Comparison of ENCODE assay signal across 1 cellular context in genomic region chr7:100247152-100247757, GRCh38.
TF ChIP-seq lines count a peak whose summit lies in the region.

No MANE protein-coding gene starts in this region.

TF ChIP-seq in K562, 482 proteins besides CTCF, POLR2A, EP300 and RAD21 (continued from another document):
- TF ChIP-seq, protein P1, sequence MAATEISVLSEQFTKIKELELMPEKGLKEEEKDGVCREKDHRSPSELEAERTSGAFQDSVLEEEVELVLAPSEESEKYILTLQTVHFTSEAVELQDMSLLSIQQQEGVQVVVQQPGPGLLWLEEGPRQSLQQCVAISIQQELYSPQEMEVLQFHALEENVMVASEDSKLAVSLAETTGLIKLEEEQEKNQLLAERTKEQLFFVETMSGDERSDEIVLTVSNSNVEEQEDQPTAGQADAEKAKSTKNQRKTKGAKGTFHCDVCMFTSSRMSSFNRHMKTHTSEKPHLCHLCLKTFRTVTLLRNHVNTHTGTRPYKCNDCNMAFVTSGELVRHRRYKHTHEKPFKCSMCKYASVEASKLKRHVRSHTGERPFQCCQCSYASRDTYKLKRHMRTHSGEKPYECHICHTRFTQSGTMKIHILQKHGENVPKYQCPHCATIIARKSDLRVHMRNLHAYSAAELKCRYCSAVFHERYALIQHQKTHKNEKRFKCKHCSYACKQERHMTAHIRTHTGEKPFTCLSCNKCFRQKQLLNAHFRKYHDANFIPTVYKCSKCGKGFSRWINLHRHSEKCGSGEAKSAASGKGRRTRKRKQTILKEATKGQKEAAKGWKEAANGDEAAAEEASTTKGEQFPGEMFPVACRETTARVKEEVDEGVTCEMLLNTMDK (IDR thresholded peaks at IDR 0.05; ENCODE audit: borderline replicate concordance, insufficient read depth, low read depth, low read length, poor library complexity, severe bottlenecking) = no peak
- TF ChIP-seq DPF2 (IDR thresholded peaks at IDR 0.05) (peak; percentile 47; the same call in 1 of the 2 replicates), RBBP5 (IDR thresholded peaks at IDR 0.05; ENCODE audit: borderline replicate concordance, insufficient read depth, low read length, poor library complexity, severe bottlenecking) (no peak), ZNF639 (CRISPR knock-in tag; conservative IDR thresholded peaks at IDR 0.05 in 1 of 2, IDR thresholded peaks at IDR 0.05 in 1 of 2) (no peak), PHF21A (IDR thresholded peaks at IDR 0.05; ENCODE audit: borderline replicate concordance, low read depth) (no peak), TRIM28 (IDR thresholded peaks at IDR 0.05) (no peak), MAZ (CRISPR knock-in tag; conservative IDR thresholded peaks at IDR 0.05 in 1 of 2, IDR thresholded peaks at IDR 0.05 in 1 of 2) (no peak), ZNF184 (CRISPR knock-in tag; IDR thresholded peaks at IDR 0.05) (no peak), PRPF4 (IDR thresholded peaks at IDR 0.05; ENCODE audit: insufficient read depth, low read depth, low read length, poor library complexity, severe bottlenecking) (no peak), MYNN (IDR thresholded peaks at IDR 0.05) (no peak), MYNN (CRISPR knock-in tag; IDR thresholded peaks at IDR 0.05) (no peak), ZNF785 (CRISPR knock-in tag; IDR thresholded peaks at IDR 0.05) (no peak), ARNT (IDR thresholded peaks at IDR 0.05) (no peak), POLR2H (tag; IDR thresholded peaks at IDR 0.05; ENCODE audit: low read depth) (no peak), C11orf30 (IDR thresholded peaks at IDR 0.05; ENCODE audit: low read depth) (peak; percentile 85), ZNF518B (CRISPR knock-in tag; IDR thresholded peaks at IDR 0.05) (no peak), ZNF316 (IDR thresholded peaks at IDR 0.05) (peak; percentile 77), ZNF174 (CRISPR knock-in tag; IDR thresholded peaks at IDR 0.05) (no peak), ZNF175 (CRISPR knock-in tag; IDR thresholded peaks at IDR 0.05; ENCODE audit: low read depth) (no peak), REST (CRISPR knock-in tag; IDR thresholded peaks at IDR 0.05; ENCODE audit: low read depth) (no peak), SMAD3 (CRISPR knock-in tag; conservative IDR thresholded peaks at IDR 0.05) (no peak), ZNF354B (CRISPR knock-in tag; IDR thresholded peaks at IDR 0.05) (no peak), ZNF830 (CRISPR knock-in tag; IDR thresholded peaks at IDR 0.05) (no peak), SIRT6 (IDR thresholded peaks at IDR 0.05; ENCODE audit: low read depth, low read length) (no peak), RBFOX2 (IDR thresholded peaks at IDR 0.05; ENCODE audit: low read depth, low read length) (no peak), ZNF134 (CRISPR knock-in tag; conservative IDR thresholded peaks at IDR 0.05) (no peak), HDAC2 (IDR thresholded peaks at IDR 0.05) (peak; percentile 71; the same call in 1 of the 2 replicates), CTBP1 (IDR thresholded peaks at IDR 0.05; ENCODE audit: borderline replicate concordance) (peak; percentile 93), JUN (IDR thresholded peaks at IDR 0.05; ENCODE audit: borderline replicate concordance, low read depth, low read length) (0 out of 2 replicates have a peak, but pooled peaks have one; percentile 20), JUN (CRISPR knock-in tag; IDR thresholded peaks at IDR 0.05; ENCODE audit: borderline replicate concordance) (no peak), DIDO1 (tag; IDR thresholded peaks at IDR 0.05; ENCODE audit: low read depth) (no peak), ZNF584 (CRISPR knock-in tag; IDR thresholded peaks at IDR 0.05; ENCODE audit: low read depth) (no peak), NFE2 (IDR thresholded peaks at IDR 0.05; ENCODE audit: low read depth) (peak; percentile 88), L3MBTL2 (IDR thresholded peaks at IDR 0.05) (no peak), LARP7 (IDR thresholded peaks at IDR 0.05) (no peak), TAF15 (IDR thresholded peaks at IDR 0.05; ENCODE audit: low read depth, low read length) (no peak), HDAC8 (tag; IDR thresholded peaks at IDR 0.05) (no peak)
- TF ChIP-seq, protein P2, sequence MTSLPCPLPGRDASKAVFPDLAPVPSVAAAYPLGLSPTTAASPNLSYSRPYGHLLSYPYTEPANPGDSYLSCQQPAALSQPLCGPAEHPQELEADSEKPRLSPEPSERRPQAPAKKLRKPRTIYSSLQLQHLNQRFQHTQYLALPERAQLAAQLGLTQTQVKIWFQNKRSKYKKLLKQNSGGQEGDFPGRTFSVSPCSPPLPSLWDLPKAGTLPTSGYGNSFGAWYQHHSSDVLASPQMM (CRISPR knock-in tag; IDR thresholded peaks at IDR 0.05) = no peak
- TF ChIP-seq, protein P3, sequence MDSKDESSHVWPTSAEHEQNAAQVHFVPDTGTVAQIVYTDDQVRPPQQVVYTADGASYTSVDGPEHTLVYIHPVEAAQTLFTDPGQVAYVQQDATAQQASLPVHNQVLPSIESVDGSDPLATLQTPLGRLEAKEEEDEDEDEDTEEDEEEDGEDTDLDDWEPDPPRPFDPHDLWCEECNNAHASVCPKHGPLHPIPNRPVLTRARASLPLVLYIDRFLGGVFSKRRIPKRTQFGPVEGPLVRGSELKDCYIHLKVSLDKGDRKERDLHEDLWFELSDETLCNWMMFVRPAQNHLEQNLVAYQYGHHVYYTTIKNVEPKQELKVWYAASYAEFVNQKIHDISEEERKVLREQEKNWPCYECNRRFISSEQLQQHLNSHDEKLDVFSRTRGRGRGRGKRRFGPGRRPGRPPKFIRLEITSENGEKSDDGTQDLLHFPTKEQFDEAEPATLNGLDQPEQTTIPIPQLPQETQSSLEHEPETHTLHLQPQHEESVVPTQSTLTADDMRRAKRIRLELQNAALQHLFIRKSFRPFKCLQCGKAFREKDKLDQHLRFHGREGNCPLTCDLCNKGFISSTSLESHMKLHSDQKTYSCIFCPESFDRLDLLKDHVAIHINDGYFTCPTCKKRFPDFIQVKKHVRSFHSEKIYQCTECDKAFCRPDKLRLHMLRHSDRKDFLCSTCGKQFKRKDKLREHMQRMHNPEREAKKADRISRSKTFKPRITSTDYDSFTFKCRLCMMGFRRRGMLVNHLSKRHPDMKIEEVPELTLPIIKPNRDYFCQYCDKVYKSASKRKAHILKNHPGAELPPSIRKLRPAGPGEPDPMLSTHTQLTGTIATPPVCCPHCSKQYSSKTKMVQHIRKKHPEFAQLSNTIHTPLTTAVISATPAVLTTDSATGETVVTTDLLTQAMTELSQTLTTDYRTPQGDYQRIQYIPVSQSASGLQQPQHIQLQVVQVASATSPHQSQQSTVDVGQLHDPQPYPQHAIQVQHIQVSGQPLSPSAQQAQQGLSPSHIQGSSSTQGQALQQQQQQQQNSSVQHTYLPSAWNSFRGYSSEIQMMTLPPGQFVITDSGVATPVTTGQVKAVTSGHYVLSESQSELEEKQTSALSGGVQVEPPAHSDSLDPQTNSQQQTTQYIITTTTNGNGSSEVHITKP (IDR thresholded peaks at IDR 0.05; ENCODE audit: partially characterized antibody) = no peak
TF ChIP-seq in K562: peak in this region for 31.
